In the genomic region with DNA sequence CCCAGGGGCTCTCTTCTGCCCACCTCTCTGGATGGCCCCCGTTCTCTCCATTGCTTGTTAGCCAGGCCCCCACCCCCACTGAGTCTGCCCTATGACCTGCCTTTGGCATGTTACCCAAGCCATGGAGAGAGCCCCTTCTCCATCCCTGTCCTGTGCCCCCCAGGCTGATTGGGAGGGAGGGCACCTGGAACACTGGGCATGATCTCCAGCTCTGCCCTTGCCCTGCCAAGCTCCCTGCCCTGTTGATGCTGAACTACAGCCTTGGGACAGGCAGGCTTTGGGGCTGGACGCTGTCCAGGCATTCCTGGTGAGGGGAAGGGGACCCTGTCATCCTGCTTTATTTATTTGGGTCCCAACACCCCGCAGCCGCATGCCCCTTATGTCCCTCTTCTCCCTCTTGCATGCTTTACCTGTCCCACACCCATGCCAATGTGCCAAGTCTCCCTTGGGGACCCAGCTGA, we compare ENCODE assay signal across 24 cellular contexts. TPM values are rescaled to one million over a fixed set of nuclear protein-coding genes. Genes with fewer than 3 reads are reported as not detected.
DNase-seq lines count a peak whose midpoint lies in the region; ATAC-seq lines count a peak whose summit lies in the region.
"Had no signal": no experiment of that assay in that cellular context is flagged by ENCODE, and none has a peak within 500 bp of the region (broad histone marks: within the 10 kb centered on the region; RNA-seq: fewer than 3 reads in every experiment).

No MANE protein-coding gene starts in this region.

- H3K4me1 Mint-ChIP-seq in activated naive CD8-positive, alpha-beta T cell treated with anti-CD3 and anti-CD28 coated beads, Interleukin-2, amount 10 ng/mL, durations not matched to agents 7 days and 5 days = peaks cover 4% of the 10 kb centered on the region
- peaks cover 4% of the 10 kb centered on the region for H3K4me1 Mint-ChIP-seq in activated naive CD8-positive, alpha-beta T cell treated with anti-CD3 and anti-CD28 coated beads for 36 hours
- peaks cover 16% of the 10 kb centered on the region for H3K4me1 Mint-ChIP-seq in activated T-helper 17 cell treated with anti-CD3 and anti-CD28 coated beads, Interleukin-2, amount 50 U/mL, for 72 hours
- peaks cover 23 to 26% of the 10 kb centered on the region in 2 donors for H3K4me1 Mint-ChIP-seq in stimulated activated naive B cell treated with anti-CD40 and anti-IgM and Interleukin-4, amounts not matched to agents 10 μg/mL and 1 μg/mL and 100 μg/mL, for 72 hours

- peaks cover 34 to 37% of the 10 kb centered on the region in 2 donors for H3K4me1 ChIP-seq in mucosa of rectum (ENCODE audit: control insufficient read depth in 2 of 2, insufficient read depth in 2 of 2, low read length in 2 of 2)
- H3K4me1 ChIP-seq: adrenal gland had no signal

- POLR2A ChIA-PET in activated naive CD8-positive, alpha-beta T cell treated with anti-CD3 and anti-CD28 coated beads, Interleukin-2, amount 10 ng/mL, durations not matched to agents 7 days and 5 days (lab: Charles Lee) = interaction anchor here (0.9 to 1.8 kb wide), 3 partner anchors 9 to 10 kb away, joined by 3 to 8 read pairs (median 4); a partner anchor contains a TSS

- peaks cover 13% of the 10 kb centered on the region for H3K36me3 Mint-ChIP-seq in activated naive CD8-positive, alpha-beta T cell treated with anti-CD3 and anti-CD28 coated beads, Interleukin-2, amount 10 ng/mL, durations not matched to agents 7 days and 5 days
- peaks cover 9% of the 10 kb centered on the region for H3K36me3 Mint-ChIP-seq in activated naive CD8-positive, alpha-beta T cell treated with anti-CD3 and anti-CD28 coated beads for 36 hours
- H3K36me3 Mint-ChIP-seq in activated T-helper 17 cell treated with anti-CD3 and anti-CD28 coated beads, Interleukin-2, amount 50 U/mL, for 72 hours (ENCODE audit: low read depth) = peaks cover 22% of the 10 kb centered on the region
- peaks cover 3 to 5% of the 10 kb centered on the region in 2 donors for H3K36me3 Mint-ChIP-seq in stimulated activated naive B cell treated with anti-CD40 and anti-IgM and Interleukin-4, amounts not matched to agents 10 μg/mL and 1 μg/mL and 100 μg/mL, for 72 hours
- H3K36me3 Mint-ChIP-seq: mesothelial cell of epicardium had no signal

- H3K27me3 ChIP-seq in mucosa of rectum (ENCODE audit: control insufficient read depth in 2 of 2, insufficient read depth in 2 of 2, low read length in 2 of 2) = no peaks in the 10 kb centered on the region
- H3K27me3 ChIP-seq: adrenal gland, thyroid gland had no signal

- DNase-seq in activated naive CD8-positive, alpha-beta T cell treated with anti-CD3 and anti-CD28 coated beads, Interleukin-2, amount 10 ng/mL, durations not matched to agents 7 days and 5 days = no peak
- no peak for DNase-seq in activated naive CD8-positive, alpha-beta T cell treated with anti-CD3 and anti-CD28 coated beads for 36 hours
- DNase-seq in stimulated activated naive B cell treated with anti-CD40 and anti-IgM and Interleukin-4, amounts not matched to agents 10 μg/mL and 1 μg/mL and 100 μg/mL, for 72 hours = no peak
- no peak for DNase-seq in NCI-H146 (lab: John Stamatoyannopoulos, UW)
- DNase-seq: activated CD4-positive, alpha-beta T cell treated with anti-CD3 and anti-CD28 coated beads, Interleukin-2, amount 50 U/mL, for 48 hours; activated CD4-positive, CD25-positive, alpha-beta regulatory T cell; activated gamma-delta T cell treated with Interleukin-2 at 50 U/mL for 16 hours; COR-L47; EL; GM23248; NCI-H1417 treated with DMSO at 0.1 percent for 48 hours; NCI-H524 treated with DMSO at 0.1 percent for 48 hours; nephron progenitor cell; stimulated activated CD4-positive, alpha-beta T cell treated with anti-CD3 and anti-CD28 coated beads, Interleukin-2, amount 100 ng/mL, for 48 hours; stimulated activated naive CD8-positive, alpha-beta T cell treated with anti-CD3 and anti-CD28 coated beads, Interleukin-15, Interleukin-2, amounts not matched to agents 100 U/mL and 50 U/mL, for 24 hours; T-helper 9 cell; thyroid gland had no signal

- ATAC-seq in activated naive CD8-positive, alpha-beta T cell treated with anti-CD3 and anti-CD28 coated beads, Interleukin-2, amount 10 ng/mL, durations not matched to agents 7 days and 5 days (ENCODE audit: low read depth) = no peak
- ATAC-seq in activated T-helper 17 cell treated with anti-CD3 and anti-CD28 coated beads, Interleukin-2, amount 50 U/mL, for 72 hours (replicated peaks) = no peak
- no peak for ATAC-seq in stimulated activated naive B cell treated with anti-CD40 and anti-IgM and Interleukin-4, amounts not matched to agents 10 μg/mL and 1 μg/mL and 100 μg/mL, for 72 hours (replicated peaks)
- no peak for ATAC-seq in HG03354 (IDR thresholded peaks at IDR 0.05; ENCODE audit: poor library complexity, severe bottlenecking, unreplicated experiment)
- no peak for ATAC-seq in GM19023 (IDR thresholded peaks at IDR 0.05; ENCODE audit: unreplicated experiment)
- ATAC-seq: stimulated activated naive CD8-positive, alpha-beta T cell treated with anti-CD3 and anti-CD28 coated beads, Interleukin-15, Interleukin-2, amounts not matched to agents 100 U/mL and 50 U/mL, for 24 hours had no signal

- no peaks in the 10 kb centered on the region for H3K9me3 Mint-ChIP-seq in activated naive CD8-positive, alpha-beta T cell treated with anti-CD3 and anti-CD28 coated beads, Interleukin-2, amount 10 ng/mL, durations not matched to agents 7 days and 5 days
- H3K9me3 Mint-ChIP-seq in activated naive CD8-positive, alpha-beta T cell treated with anti-CD3 and anti-CD28 coated beads for 36 hours = no peaks in the 10 kb centered on the region
- no peaks in the 10 kb centered on the region for H3K9me3 Mint-ChIP-seq in activated T-helper 17 cell treated with anti-CD3 and anti-CD28 coated beads, Interleukin-2, amount 50 U/mL, for 72 hours
- no peaks in the 10 kb centered on the region for H3K9me3 Mint-ChIP-seq in stimulated activated naive B cell treated with anti-CD40 and anti-IgM and Interleukin-4, amounts not matched to agents 10 μg/mL and 1 μg/mL and 100 μg/mL, for 72 hours
- H3K9me3 Mint-ChIP-seq: mesothelial cell of epicardium, nephron progenitor cell had no signal

- peak overlapping the region; percentile 77 to 79 for H3K27ac ChIP-seq in mucosa of rectum (ENCODE audit: low read depth in 2 of 2, low read length in 2 of 2)
- H3K27ac ChIP-seq: 22Rv1, GM23248, thyroid gland had no signal

- no peak overlapping the region for H3K4me3 ChIP-seq in mucosa of rectum (ENCODE audit: low read length in 2 of 2)
- H3K4me3 ChIP-seq: adrenal gland, GM23248, thyroid gland had no signal

- peak overlapping the region in 1 of 2 donors; percentile 45 for H3K9ac ChIP-seq in mucosa of rectum (ENCODE audit: low read depth in 1 of 2, low read length in 2 of 2)
- H3K9ac ChIP-seq: GM23248 had no signal

- H3K27ac Mint-ChIP-seq in activated naive CD8-positive, alpha-beta T cell treated with anti-CD3 and anti-CD28 coated beads, Interleukin-2, amount 10 ng/mL, durations not matched to agents 7 days and 5 days = peak overlapping the region; percentile 37
- H3K27ac Mint-ChIP-seq in activated naive CD8-positive, alpha-beta T cell treated with anti-CD3 and anti-CD28 coated beads for 36 hours = no peak overlapping the region
- H3K27ac Mint-ChIP-seq in activated T-helper 17 cell treated with anti-CD3 and anti-CD28 coated beads, Interleukin-2, amount 50 U/mL, for 72 hours = peak overlapping the region; percentile 79
- H3K27ac Mint-ChIP-seq in stimulated activated naive B cell treated with anti-CD40 and anti-IgM and Interleukin-4, amounts not matched to agents 10 μg/mL and 1 μg/mL and 100 μg/mL, for 72 hours = peak overlapping the region; percentile 83
- H3K27ac Mint-ChIP-seq: mesothelial cell of epicardium, nephron progenitor cell had no signal

- no peaks in the 10 kb centered on the region for H3K9me3 ChIP-seq in mucosa of rectum (ENCODE audit: control insufficient read depth in 2 of 2, low read length in 2 of 2)
- H3K9me3 ChIP-seq: adrenal gland, thyroid gland had no signal

- H3K27me3 Mint-ChIP-seq in activated naive CD8-positive, alpha-beta T cell treated with anti-CD3 and anti-CD28 coated beads, Interleukin-2, amount 10 ng/mL, durations not matched to agents 7 days and 5 days = no peaks in the 10 kb centered on the region
- H3K27me3 Mint-ChIP-seq in activated naive CD8-positive, alpha-beta T cell treated with anti-CD3 and anti-CD28 coated beads for 36 hours = no peaks in the 10 kb centered on the region
- H3K27me3 Mint-ChIP-seq in activated T-helper 17 cell treated with anti-CD3 and anti-CD28 coated beads, Interleukin-2, amount 50 U/mL, for 72 hours = no peaks in the 10 kb centered on the region
- no peaks in the 10 kb centered on the region for H3K27me3 Mint-ChIP-seq in stimulated activated naive B cell treated with anti-CD40 and anti-IgM and Interleukin-4, amounts not matched to agents 10 μg/mL and 1 μg/mL and 100 μg/mL, for 72 hours

- peaks cover 0 to 2% of the 10 kb centered on the region in 2 donors for H3K36me3 ChIP-seq in mucosa of rectum (ENCODE audit: control insufficient read depth in 2 of 2, insufficient read depth in 2 of 2, low read length in 2 of 2)
- H3K36me3 ChIP-seq: adrenal gland, thyroid gland had no signal

- H3K4me3 Mint-ChIP-seq in activated naive CD8-positive, alpha-beta T cell treated with anti-CD3 and anti-CD28 coated beads, Interleukin-2, amount 10 ng/mL, durations not matched to agents 7 days and 5 days = no peak overlapping the region
- no peak overlapping the region for H3K4me3 Mint-ChIP-seq in activated naive CD8-positive, alpha-beta T cell treated with anti-CD3 and anti-CD28 coated beads for 36 hours
- H3K4me3 Mint-ChIP-seq in activated T-helper 17 cell treated with anti-CD3 and anti-CD28 coated beads, Interleukin-2, amount 50 U/mL, for 72 hours = no peak overlapping the region
- no peak overlapping the region for H3K4me3 Mint-ChIP-seq in stimulated activated naive B cell treated with anti-CD40 and anti-IgM and Interleukin-4, amounts not matched to agents 10 μg/mL and 1 μg/mL and 100 μg/mL, for 72 hours
- H3K4me3 Mint-ChIP-seq: mesothelial cell of epicardium, nephron progenitor cell had no signal

RNA-seq across cellular contexts. Expression of a gene that starts 10.7 kb away (rescaled TPM):
- 10 to 100 TPM; 12.4 to 13.4 TPM for total RNA-seq in activated naive CD8-positive, alpha-beta T cell treated with anti-CD3 and anti-CD28 coated beads, Interleukin-2, amount 10 ng/mL, durations not matched to agents 7 days and 5 days
- total RNA-seq in activated naive CD8-positive, alpha-beta T cell treated with anti-CD3 and anti-CD28 coated beads for 36 hours = 1 to 10 TPM; 4.6 to 4.9 TPM
- total RNA-seq in activated T-helper 17 cell treated with anti-CD3 and anti-CD28 coated beads, Interleukin-2, amount 50 U/mL, for 72 hours = 10 to 100 TPM; 10.6 to 16.6 TPM

RNA-seq across cellular contexts. Expression of a gene that starts 11.3 kb away (rescaled TPM):
- 100 to 1,000 TPM; 146 to 170 TPM for total RNA-seq in activated naive CD8-positive, alpha-beta T cell treated with anti-CD3 and anti-CD28 coated beads, Interleukin-2, amount 10 ng/mL, durations not matched to agents 7 days and 5 days
- 100 to 1,000 TPM; 135 to 145 TPM for total RNA-seq in activated naive CD8-positive, alpha-beta T cell treated with anti-CD3 and anti-CD28 coated beads for 36 hours
- total RNA-seq in activated T-helper 17 cell treated with anti-CD3 and anti-CD28 coated beads, Interleukin-2, amount 50 U/mL, for 72 hours = 100 to 1,000 TPM; 108 to 166 TPM

RNA-seq across cellular contexts. Expression of a gene that starts 23.3 kb away (rescaled TPM):
- 10 to 100 TPM; 25.1 to 26.3 TPM for total RNA-seq in activated naive CD8-positive, alpha-beta T cell treated with anti-CD3 and anti-CD28 coated beads, Interleukin-2, amount 10 ng/mL, durations not matched to agents 7 days and 5 days
- 1 to 10 TPM; 7.4 to 9.3 TPM for total RNA-seq in activated naive CD8-positive, alpha-beta T cell treated with anti-CD3 and anti-CD28 coated beads for 36 hours
- 10 to 100 TPM; 11.8 to 26.8 TPM for total RNA-seq in activated T-helper 17 cell treated with anti-CD3 and anti-CD28 coated beads, Interleukin-2, amount 50 U/mL, for 72 hours

RNA-seq across cellular contexts. Expression of a gene that starts 24.1 kb away (rescaled TPM):
- total RNA-seq in activated naive CD8-positive, alpha-beta T cell treated with anti-CD3 and anti-CD28 coated beads, Interleukin-2, amount 10 ng/mL, durations not matched to agents 7 days and 5 days = 10 to 100 TPM; 31.5 to 31.7 TPM
- total RNA-seq in activated naive CD8-positive, alpha-beta T cell treated with anti-CD3 and anti-CD28 coated beads for 36 hours = 10 to 100 TPM; 68.0 to 72.5 TPM
- total RNA-seq in activated T-helper 17 cell treated with anti-CD3 and anti-CD28 coated beads, Interleukin-2, amount 50 U/mL, for 72 hours = 10 to 100 TPM; 31.3 to 59.9 TPM

RNA-seq across cellular contexts. Expression of a gene that starts 44.0 kb away (rescaled TPM):
- total RNA-seq in activated naive CD8-positive, alpha-beta T cell treated with anti-CD3 and anti-CD28 coated beads, Interleukin-2, amount 10 ng/mL, durations not matched to agents 7 days and 5 days = 10 to 100 TPM; 60.0 to 71.1 TPM
- total RNA-seq in activated naive CD8-positive, alpha-beta T cell treated with anti-CD3 and anti-CD28 coated beads for 36 hours = 10 to 100 TPM; 26.8 to 29.2 TPM
- total RNA-seq in activated T-helper 17 cell treated with anti-CD3 and anti-CD28 coated beads, Interleukin-2, amount 50 U/mL, for 72 hours = 10 to 100 TPM; 29.4 to 40.6 TPM
